In genomic region chr7:9854605-9855004, GRCh38 we compare ENCODE assay signal across 29 cellular contexts.
"Had no signal": no experiment of that assay in that cellular context is flagged by ENCODE, and none has a peak within 500 bp of the region (broad histone marks: within the 10 kb centered on the region; RNA-seq: fewer than 3 reads in every experiment).

No MANE protein-coding gene starts in this region.

- H3K9me3 Mint-ChIP-seq: type B pancreatic cell had no signal

- H3K27me3 ChIP-seq: stomach, suprapubic skin, testis, thyroid gland, tibial artery, tibial nerve, transverse colon, upper lobe of left lung, upper lobe of right lung, uterus, vagina had no signal

- ATAC-seq: stimulated activated effector memory CD8-positive, alpha-beta T cell treated with anti-CD3 and anti-CD28 coated beads, Interleukin-12 subunit alpha, Interleukin-12 subunit beta, amount 100 ng/mL, for 72 hours; stimulated activated memory B cell treated with anti-CD40 and anti-IgM and Interleukin-4, amounts not matched to agents 10 μg/mL and 1 μg/mL and 100 μg/mL, for 72 hours; stimulated activated naive B cell treated with anti-CD40 and anti-IgM and Interleukin-4, amounts not matched to agents 10 μg/mL and 1 μg/mL and 100 μg/mL, for 72 hours; stimulated activated naive CD8-positive, alpha-beta T cell treated with anti-CD3 and anti-CD28 coated beads, Interleukin-15, amount 100 ng/mL, for 72 hours; stimulated activated naive CD8-positive, alpha-beta T cell treated with anti-CD3 and anti-CD28 coated beads, Interleukin-15, Interleukin-2, amounts not matched to agents 100 U/mL and 50 U/mL, for 24 hours; upper lobe of right lung had no signal

- H3K27ac ChIP-seq: stomach, suprapubic skin, testis, thoracic aorta, thyroid gland, tibial artery, tibial nerve, transverse colon, upper lobe of left lung, upper lobe of right lung, uterus, vagina had no signal

- DNase-seq: stimulated activated CD4-positive, alpha-beta T cell treated with anti-CD3 and anti-CD28 coated beads, Interleukin-2, amount 100 ng/mL, for 48 hours; stimulated activated CD4-positive, alpha-beta T cell treated with anti-CD3 and anti-CD28 coated beads, Interleukin-4, amount 100 ng/mL, for 1 hour; stimulated activated CD4-positive, alpha-beta T cell treated with anti-CD3 and anti-CD28 coated beads, Interleukin-4, amount 100 ng/mL, for 24 hours; stimulated activated CD4-positive, alpha-beta T cell treated with anti-CD3 and anti-CD28 coated beads, Interleukin-4, amount 100 ng/mL, for 4 hours; stimulated activated CD8-positive, alpha-beta memory T cell treated with anti-CD3 and anti-CD28 coated beads, Interleukin-4, amount 100 ng/mL, for 48 hours; stimulated activated naive B cell treated with anti-CD40 and anti-IgM and Interleukin-4, amounts not matched to agents 10 μg/mL and 1 μg/mL and 100 μg/mL, for 72 hours; stimulated activated naive CD4-positive, alpha-beta T cell; stimulated activated naive CD4-positive, alpha-beta T cell treated with Interleukin-2 at 50 U/mL for 16 hours; stimulated activated naive CD8-positive, alpha-beta T cell treated with anti-CD3 and anti-CD28 coated beads, Interleukin-15, amount 100 ng/mL, for 72 hours; stimulated activated naive CD8-positive, alpha-beta T cell treated with anti-CD3 and anti-CD28 coated beads, Interleukin-15, Interleukin-2, amounts not matched to agents 100 U/mL and 50 U/mL, for 24 hours; stomach; substantia nigra; testis; thyroid gland; tibial artery; transverse colon; trophoblast cell; upper lobe of left lung; upper lobe of right lung; uterus had no signal

- H3K4me1 Mint-ChIP-seq: stimulated activated effector memory CD8-positive, alpha-beta T cell treated with anti-CD3 and anti-CD28 coated beads, Interleukin-12 subunit alpha, Interleukin-12 subunit beta, amount 100 ng/mL, for 72 hours; stimulated activated memory B cell treated with anti-CD40 and anti-IgM and Interleukin-4, amounts not matched to agents 10 μg/mL and 1 μg/mL and 100 μg/mL, for 72 hours; stimulated activated naive B cell treated with anti-CD40 and anti-IgM and Interleukin-4, amounts not matched to agents 10 μg/mL and 1 μg/mL and 100 μg/mL, for 72 hours; stimulated activated naive CD8-positive, alpha-beta T cell treated with anti-CD3 and anti-CD28 coated beads, Interleukin-15, amount 100 ng/mL, for 72 hours had no signal

- H3K4me3 ChIP-seq: stomach, suprapubic skin, testis, thoracic aorta, thyroid gland, tibial artery, tibial nerve, transverse colon, upper lobe of left lung, upper lobe of right lung, uterus, vagina had no signal

- H3K9me3 ChIP-seq: suprapubic skin, testis, thoracic aorta, thyroid gland, tibial artery, tibial nerve, upper lobe of left lung, upper lobe of right lung, uterus, vagina had no signal

- H3K4me3 Mint-ChIP-seq: stimulated activated effector memory CD8-positive, alpha-beta T cell treated with anti-CD3 and anti-CD28 coated beads, Interleukin-12 subunit alpha, Interleukin-12 subunit beta, amount 100 ng/mL, for 72 hours; stimulated activated memory B cell treated with anti-CD40 and anti-IgM and Interleukin-4, amounts not matched to agents 10 μg/mL and 1 μg/mL and 100 μg/mL, for 72 hours; stimulated activated naive B cell treated with anti-CD40 and anti-IgM and Interleukin-4, amounts not matched to agents 10 μg/mL and 1 μg/mL and 100 μg/mL, for 72 hours; stimulated activated naive CD8-positive, alpha-beta T cell treated with anti-CD3 and anti-CD28 coated beads, Interleukin-15, amount 100 ng/mL, for 72 hours; stimulated activated naive CD8-positive, alpha-beta T cell treated with anti-CD3 and anti-CD28 coated beads, Interleukin-15, Interleukin-2, amounts not matched to agents 100 ng/mL and 50 ng/mL, for 24 hours; type B pancreatic cell had no signal

- H3K36me3 ChIP-seq: stomach, suprapubic skin, thoracic aorta, thyroid gland, tibial artery, tibial nerve, transverse colon, upper lobe of left lung, upper lobe of right lung, uterus, vagina had no signal

- H3K4me1 ChIP-seq: stomach, suprapubic skin, testis, thyroid gland, tibial artery, tibial nerve, transverse colon, upper lobe of right lung, uterus, vagina had no signal

- H3K27me3 Mint-ChIP-seq: stimulated activated memory B cell treated with anti-CD40 and anti-IgM and Interleukin-4, amounts not matched to agents 10 μg/mL and 1 μg/mL and 100 μg/mL, for 72 hours; stimulated activated naive B cell treated with anti-CD40 and anti-IgM and Interleukin-4, amounts not matched to agents 10 μg/mL and 1 μg/mL and 100 μg/mL, for 72 hours; stimulated activated naive CD8-positive, alpha-beta T cell treated with anti-CD3 and anti-CD28 coated beads, Interleukin-15, amount 100 ng/mL, for 72 hours; stimulated activated naive CD8-positive, alpha-beta T cell treated with anti-CD3 and anti-CD28 coated beads, Interleukin-15, Interleukin-2, amounts not matched to agents 100 ng/mL and 50 ng/mL, for 24 hours; type B pancreatic cell had no signal

- H3K36me3 Mint-ChIP-seq: stimulated activated effector memory CD8-positive, alpha-beta T cell treated with anti-CD3 and anti-CD28 coated beads, Interleukin-12 subunit alpha, Interleukin-12 subunit beta, amount 100 ng/mL, for 72 hours; stimulated activated memory B cell treated with anti-CD40 and anti-IgM and Interleukin-4, amounts not matched to agents 10 μg/mL and 1 μg/mL and 100 μg/mL, for 72 hours; stimulated activated naive B cell treated with anti-CD40 and anti-IgM and Interleukin-4, amounts not matched to agents 10 μg/mL and 1 μg/mL and 100 μg/mL, for 72 hours; type B pancreatic cell had no signal

- H3K27ac Mint-ChIP-seq: stimulated activated effector memory CD8-positive, alpha-beta T cell treated with anti-CD3 and anti-CD28 coated beads, Interleukin-12 subunit alpha, Interleukin-12 subunit beta, amount 100 ng/mL, for 72 hours; stimulated activated memory B cell treated with anti-CD40 and anti-IgM and Interleukin-4, amounts not matched to agents 10 μg/mL and 1 μg/mL and 100 μg/mL, for 72 hours; stimulated activated naive B cell treated with anti-CD40 and anti-IgM and Interleukin-4, amounts not matched to agents 10 μg/mL and 1 μg/mL and 100 μg/mL, for 72 hours; stimulated activated naive CD8-positive, alpha-beta T cell treated with anti-CD3 and anti-CD28 coated beads, Interleukin-15, amount 100 ng/mL, for 72 hours; stimulated activated naive CD8-positive, alpha-beta T cell treated with anti-CD3 and anti-CD28 coated beads, Interleukin-15, Interleukin-2, amounts not matched to agents 100 ng/mL and 50 ng/mL, for 24 hours; type B pancreatic cell had no signal

- FAIRE-seq: urothelium cell line had no signal
